In the genomic region with DNA sequence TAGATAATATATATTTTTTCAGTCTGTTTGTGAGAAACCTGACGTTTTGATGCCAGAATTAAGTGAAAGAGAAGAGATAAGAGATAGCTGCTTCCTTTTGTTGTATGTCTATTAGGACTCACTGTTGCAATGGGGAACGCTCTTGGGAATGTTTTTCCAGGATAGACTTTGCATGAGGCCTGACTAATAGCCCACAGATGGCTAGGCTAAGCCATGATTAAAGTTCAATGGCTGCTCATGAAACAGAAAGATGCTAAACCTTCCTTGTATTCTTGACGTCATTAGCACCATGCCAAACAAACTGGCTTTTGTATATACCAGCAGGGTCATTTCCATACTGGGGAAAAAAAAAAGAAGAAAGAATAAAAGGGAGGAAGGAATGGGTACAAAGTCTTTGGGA, we compare ENCODE assay signal across 14 cellular contexts.
"Had no signal": no experiment of that assay in that cellular context is flagged by ENCODE, and none has a peak within 500 bp of the region (broad histone marks: within the 10 kb centered on the region; RNA-seq: fewer than 3 reads in every experiment).

No MANE protein-coding gene starts in this region.

- H2AFZ ChIP-seq: parathyroid adenoma had no signal

- H3K27ac ChIP-seq: gastrocnemius medialis, heart left ventricle, parathyroid adenoma, tibial artery had no signal

- H3K36me3 ChIP-seq: gastrocnemius medialis, heart left ventricle, tibial artery had no signal

- DNase-seq: activated CD4-positive, alpha-beta T cell treated with anti-CD3 and anti-CD28 coated beads, Interleukin-2, amount 50 U/mL, for 48 hours; activated naive CD8-positive, alpha-beta T cell treated with anti-CD3 and anti-CD28 coated beads, Interleukin-2, amount 10 ng/mL, durations not matched to agents 7 days and 5 days; activated T-cell treated with anti-CD3 and anti-CD28 coated beads for 4 hours; anterior cingulate cortex; central memory CD4-positive, alpha-beta T cell; gastrocnemius medialis; heart left ventricle; kidney glomerular epithelial cell; left ventricle myocardium superior; mesendoderm; stimulated activated CD4-positive, alpha-beta T cell treated with anti-CD3 and anti-CD28 coated beads, Interleukin-2, amount 100 ng/mL, for 24 hours; stimulated activated naive CD4-positive, alpha-beta T cell treated with Interleukin-2 at 50 U/mL for 16 hours; tibial artery had no signal

- H3K4me3 ChIP-seq: gastrocnemius medialis, heart left ventricle, tibial artery had no signal

- H3K9me3 ChIP-seq: gastrocnemius medialis, heart left ventricle, tibial artery had no signal

- H3K27me3 ChIP-seq: gastrocnemius medialis, heart left ventricle, tibial artery had no signal

- H3K79me2 ChIP-seq: parathyroid adenoma had no signal

- H3K9ac ChIP-seq: parathyroid adenoma had no signal

- H3K4me1 ChIP-seq: gastrocnemius medialis, heart left ventricle, parathyroid adenoma, tibial artery had no signal
